In genomic region chr20:1619861-1620444, GRCh38 we compare ENCODE assay signal across 13 cellular contexts. TPM values are rescaled to one million over a fixed set of nuclear protein-coding genes. Genes with fewer than 3 reads are reported as not detected.
DNase-seq lines count a peak whose midpoint lies in the region; ATAC-seq and TF ChIP-seq lines count a peak whose summit lies in the region.
"Had no signal": no experiment of that assay in that cellular context is flagged by ENCODE, and none has a peak within 500 bp of the region (broad histone marks: within the 10 kb centered on the region; RNA-seq: fewer than 3 reads in every experiment).

Gene SIRPB1 (minus strand): TSS chr20:1620009. CDS start chr20:1619944, 65 bp downstream.

- peak within 1 kb of the TSS in 7 of 8 donors; percentile 4 to 57 (median 22) for H3K4me3 ChIP-seq in spleen
- H3K4me3 ChIP-seq: testis had no signal

- DNase-seq in activated CD4-positive, alpha-beta T cell treated with anti-CD3 and anti-CD28 coated beads, Interleukin-2, amount 10 ng/mL, durations not matched to agents 7 days and 5 days, result peak; percentile 41
- DNase-seq in activated CD4-positive, alpha-beta T cell treated with anti-CD3 and anti-CD28 coated beads for 1 hour, result no peak
- DNase-seq in RPMI8226 (peak; percentile 33), spleen (peak; percentile 79), hippocampal formation (lab: John Stamatoyannopoulos, UW) (no peak), SW 1271 (lab: John Stamatoyannopoulos, UW) (no peak)
- DNase-seq in activated effector memory CD4-positive, alpha-beta T cell treated with Interleukin-2 at 50 U/mL for 16 hours, result no peak
- DNase-seq: H7; NCI-H526 treated with DMSO at 0.1 percent for 48 hours; stimulated activated CD4-positive, alpha-beta T cell treated with anti-CD3 and anti-CD28 coated beads, Interleukin-15, amount 100 ng/mL, for 24 hours; testis had no signal

- POLR2A ChIA-PET in activated CD4-positive, alpha-beta T cell treated with anti-CD3 and anti-CD28 coated beads, Interleukin-2, amount 10 ng/mL, durations not matched to agents 7 days and 5 days (lab: Charles Lee), result no interaction called here

- H3K4me3 Mint-ChIP-seq in activated CD4-positive, alpha-beta T cell treated with anti-CD3 and anti-CD28 coated beads, Interleukin-2, amount 10 ng/mL, durations not matched to agents 7 days and 5 days, result no peak within 1 kb of the TSS

- H3K9me3 Mint-ChIP-seq in activated CD4-positive, alpha-beta T cell treated with anti-CD3 and anti-CD28 coated beads, Interleukin-2, amount 10 ng/mL, durations not matched to agents 7 days and 5 days, result peaks cover 11% of the 10 kb centered on the region

- H3K36me3 Mint-ChIP-seq in activated CD4-positive, alpha-beta T cell treated with anti-CD3 and anti-CD28 coated beads, Interleukin-2, amount 10 ng/mL, durations not matched to agents 7 days and 5 days (ENCODE audit: low read depth), result peaks cover 27% of the 10 kb centered on the region

- no peak for TF ChIP-seq CTCF in spleen (IDR thresholded peaks at IDR 0.05 in 8 of 11, conservative IDR thresholded peaks at IDR 0.05 in 3 of 11)

- peak within 1 kb of the TSS; percentile 2 for H3K27ac Mint-ChIP-seq in activated CD4-positive, alpha-beta T cell treated with anti-CD3 and anti-CD28 coated beads, Interleukin-2, amount 10 ng/mL, durations not matched to agents 7 days and 5 days

- peaks cover 0 to 10% (median 6%) of the 10 kb centered on the region in 8 donors for H3K9me3 ChIP-seq in spleen
- H3K9me3 ChIP-seq: testis had no signal

- ATAC-seq in esophagus mucosa, result peak; percentile 35

- no peaks in the 10 kb centered on the region for H3K27me3 Mint-ChIP-seq in activated CD4-positive, alpha-beta T cell treated with anti-CD3 and anti-CD28 coated beads, Interleukin-2, amount 10 ng/mL, durations not matched to agents 7 days and 5 days

- TF ChIP-seq POLR2A in spleen (IDR thresholded peaks at IDR 0.05), result no peak

- H3K27me3 ChIP-seq in spleen (replicated peaks in 1 of 7), result no peaks in the 10 kb centered on the region
- H3K27me3 ChIP-seq: testis had no signal

- H3K36me3 ChIP-seq in spleen, result no peaks in the 10 kb centered on the region

- peak within 1 kb of the TSS; percentile 39 to 95 (median 91) for H3K27ac ChIP-seq in spleen
- H3K27ac ChIP-seq: testis had no signal

- H3K4me1 Mint-ChIP-seq in activated CD4-positive, alpha-beta T cell treated with anti-CD3 and anti-CD28 coated beads, Interleukin-2, amount 10 ng/mL, durations not matched to agents 7 days and 5 days, result peaks cover 55% of the 10 kb centered on the region

- H3K4me1 ChIP-seq in spleen, result peaks cover 20 to 94% (median 70%) of the 10 kb centered on the region in 6 donors
- H3K4me1 ChIP-seq: testis had no signal

- CTCF ChIA-PET in activated CD4-positive, alpha-beta T cell treated with anti-CD3 and anti-CD28 coated beads, Interleukin-2, amount 10 ng/mL, durations not matched to agents 7 days and 5 days (lab: Charles Lee), result no interaction called here

- WGBS in spleen, 5 donors, result 17 to 34% (median 25%) methylated on average over 5 of the region's 5 CpGs

- intact Hi-C loops in spleen (cut with DNase I; ENCODE audit: low total_unique reads), result no loop called here

RNA-seq across cellular contexts. Expression of gene SIRPB1, which starts in this region (rescaled TPM):
- total RNA-seq in activated CD4-positive, alpha-beta T cell treated with anti-CD3 and anti-CD28 coated beads, Interleukin-2, amount 10 ng/mL, durations not matched to agents 7 days and 5 days, result 1 to 10 TPM; 3.6 to 4.5 TPM
- 3.5 TPM for total RNA-seq in esophagus mucosa
- 10 to 100 TPM; 15.0 to 89.5 (median 50.9) TPM for total RNA-seq in spleen
- polyA plus RNA-seq in spleen, result 10 to 100 TPM in 1 of 3 donors, 1 to 10 TPM in 2; 1.4 to 18.8 (median 5.5) TPM
- total RNA-seq: H7, HT-29 had no signal

Comparison
In these comparisons a context has a peak if more than half of its experiments do, and no peak if none do; other contexts are left out.
1. DNase-seq: peak in activated CD4-positive, alpha-beta T cell treated with anti-CD3 and anti-CD28 coated beads, Interleukin-2, amount 10 ng/mL, durations not matched to agents 7 days and 5 days (single experiment), RPMI8226 (single experiment) and spleen (single experiment); none in activated CD4-positive, alpha-beta T cell treated with anti-CD3 and anti-CD28 coated beads for 1 hour (single experiment), activated effector memory CD4-positive, alpha-beta T cell treated with Interleukin-2 at 50 U/mL for 16 hours (single experiment), hippocampal formation (0 of 2) and SW 1271 (0 of 2).